8 cellular contexts compared by ENCODE assay signal in genomic region chr22:45671783-45672563, GRCh38. TPM values are rescaled to one million over a fixed set of nuclear protein-coding genes. Genes with fewer than 3 reads are reported as not detected.
A peak's percentile ranks its signal among the peaks of the same experiment; 100 is the strongest.
DNase-seq lines count a peak whose midpoint lies in the region; ATAC-seq lines count a peak whose summit lies in the region.

TSS of gene ATXN10 (plus strand) at chr22:45671834. CDS start at chr22:45672064, 230 bp downstream.

- peak; percentile 60 for DNase-seq in NCI-H345 treated with DMSO at 0.1 percent for 48 hours (lab: John Stamatoyannopoulos, UW; ENCODE audit: unreplicated experiment)
- peak; percentile 70 to 73 for DNase-seq in activated CD4-positive, alpha-beta T cell treated with anti-CD3 and anti-CD28 coated beads for 4 hours
- peak; percentile 61 to 67 for DNase-seq in left colon
- peak in 3 of 4 experiments; percentile 32 to 73 (median 64) for DNase-seq in stimulated activated CD4-positive, alpha-beta T cell treated with anti-CD3 and anti-CD28 coated beads, Interleukin-1b, Interleukin-23, amount 100 ng/mL, for 24 hours (ENCODE audit: low read depth in 4 of 4, low spot score in 1 of 4)
- no peak for DNase-seq in NCI-H1048 (lab: John Stamatoyannopoulos, UW)

- peak within 1 kb of the TSS; percentile 80 for H3K27ac ChIP-seq in cingulate gyrus (ENCODE audit: low read depth, low read length)

- ATAC-seq in GM18511 (IDR thresholded peaks at IDR 0.05; ENCODE audit: unreplicated experiment) (peak; percentile 72), HG03045 (IDR thresholded peaks at IDR 0.05; ENCODE audit: unreplicated experiment) (peak; percentile 52), left colon (peak; percentile 82)

- intact Hi-C loops in left colon (cut with DNase I, micrococcal nuclease), result no loop called here

RNA-seq across cellular contexts. Expression of gene ATXN10, which starts in this region (rescaled TPM):
- total RNA-seq in left colon, result 10 to 100 TPM; 65.6 to 69.9 TPM
